ENCODE assay signal across 8 cellular contexts in the genomic region with DNA sequence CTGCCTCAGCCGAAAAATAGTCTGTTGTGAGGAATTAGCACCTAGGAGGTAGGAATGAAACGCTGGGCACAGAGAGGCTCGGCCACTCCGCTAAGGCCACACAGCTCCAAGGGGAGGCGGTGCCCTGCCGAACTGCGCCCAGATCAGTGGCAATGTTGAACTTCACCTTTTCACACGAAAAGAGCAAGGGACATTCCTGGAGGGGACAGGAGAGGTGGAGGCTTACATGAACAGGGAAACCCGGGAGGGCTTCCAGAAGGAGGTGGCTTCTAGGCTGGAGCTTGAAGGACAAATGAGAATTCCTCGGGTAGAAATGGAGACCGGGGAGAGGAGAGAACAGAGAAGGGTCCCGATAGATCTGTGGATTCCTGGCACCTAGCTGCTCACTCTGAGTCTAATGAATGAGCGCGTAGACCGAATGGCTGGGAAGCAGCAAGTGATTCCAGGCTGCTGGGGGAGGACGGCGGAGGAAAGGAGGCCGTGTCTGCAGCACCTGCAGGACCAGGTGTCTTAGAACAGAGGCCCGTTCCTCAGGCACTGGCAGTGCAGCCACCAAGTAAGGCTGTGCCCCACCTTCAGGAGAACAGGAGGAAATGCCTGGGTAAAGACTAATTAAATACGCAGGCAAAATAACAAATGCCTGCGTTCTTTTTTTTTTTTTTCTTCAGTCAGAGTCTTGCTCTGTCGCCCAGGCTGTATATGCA. TPM values are rescaled to one million over a fixed set of nuclear protein-coding genes. Genes with fewer than 3 reads are reported as not detected.
DNase-seq lines count a peak whose midpoint lies in the region; ATAC-seq, FAIRE-seq and TF ChIP-seq lines count a peak whose summit lies in the region.

No MANE protein-coding gene starts in this region.

- no peaks in the 10 kb centered on the region for H3K9me3 Mint-ChIP-seq in chondrocyte (ENCODE audit: low read depth)
- H3K9me3 Mint-ChIP-seq in stimulated activated naive B cell treated with anti-CD40 and anti-IgM and Interleukin-4, amounts not matched to agents 10 μg/mL and 1 μg/mL and 100 μg/mL, for 72 hours: no peaks in the 10 kb centered on the region

- H3K27me3 Mint-ChIP-seq in chondrocyte (ENCODE audit: low read depth): no peaks in the 10 kb centered on the region
- H3K27me3 Mint-ChIP-seq in stimulated activated naive B cell treated with anti-CD40 and anti-IgM and Interleukin-4, amounts not matched to agents 10 μg/mL and 1 μg/mL and 100 μg/mL, for 72 hours: no peaks in the 10 kb centered on the region

- H3K4me3 Mint-ChIP-seq in chondrocyte (ENCODE audit: unreplicated experiment): peak overlapping the region; percentile 91
- peak overlapping the region; percentile 90 to 99 for H3K4me3 Mint-ChIP-seq in stimulated activated naive B cell treated with anti-CD40 and anti-IgM and Interleukin-4, amounts not matched to agents 10 μg/mL and 1 μg/mL and 100 μg/mL, for 72 hours

- no peak for TF ChIP-seq RAD21 in liver (IDR thresholded peaks at IDR 0.05)

- no peak for DNase-seq in D721Med (ENCODE audit: insufficient read length, low spot score)
- DNase-seq in NCI-H1436 (lab: John Stamatoyannopoulos, UW): peak; percentile 81
- DNase-seq in UCSD-AML1 (lab: John Stamatoyannopoulos, UW; ENCODE audit: unreplicated experiment): peak; percentile 34
- no peak for DNase-seq in chondrocyte (ENCODE audit: low spot score)
- DNase-seq in stimulated activated naive B cell treated with anti-CD40 and anti-IgM and Interleukin-4, amounts not matched to agents 10 μg/mL and 1 μg/mL and 100 μg/mL, for 72 hours: peak; percentile 41

- peak overlapping the region; percentile 93 for H3K27ac Mint-ChIP-seq in chondrocyte (ENCODE audit: unreplicated experiment)
- H3K27ac Mint-ChIP-seq in stimulated activated naive B cell treated with anti-CD40 and anti-IgM and Interleukin-4, amounts not matched to agents 10 μg/mL and 1 μg/mL and 100 μg/mL, for 72 hours: peak overlapping the region; percentile 99

- H3K4me1 ChIP-seq in liver (ENCODE audit: control insufficient read depth in 4 of 4, insufficient read depth in 4 of 4, low read length in 3 of 4): peaks cover 5 to 55% (median 25%) of the 10 kb centered on the region in 4 donors

- FAIRE-seq in D721Med (lab: Jason Lieb, UNC): no peak

- H3K9ac ChIP-seq in liver (ENCODE audit: low read depth in 1 of 2, low read length in 2 of 2): peak overlapping the region; percentile 94 to 99

- peaks cover 31% of the 10 kb centered on the region for H3K4me1 Mint-ChIP-seq in chondrocyte (ENCODE audit: low read depth)
- peaks cover 26 to 45% of the 10 kb centered on the region in 2 donors for H3K4me1 Mint-ChIP-seq in stimulated activated naive B cell treated with anti-CD40 and anti-IgM and Interleukin-4, amounts not matched to agents 10 μg/mL and 1 μg/mL and 100 μg/mL, for 72 hours

- WGBS in liver: 13% methylated on average over 22 of the region's 22 CpGs

- peak overlapping the region; percentile 88 to 92 for H3K27ac ChIP-seq in liver (ENCODE audit: low read depth in 1 of 2, low read length in 2 of 2)

- H3K36me3 ChIP-seq in liver (ENCODE audit: control insufficient read depth in 4 of 4, insufficient read depth in 3 of 4, low read depth in 1 of 4, low read length in 3 of 4): no peaks in the 10 kb centered on the region

- TF ChIP-seq CTCF in D721Med (IDR thresholded peaks at IDR 0.05; ENCODE audit: insufficient read depth, missing control alignments) (peak; percentile 41), chondrocyte (IDR thresholded peaks at IDR 0.05) (peak; percentile 65), liver (IDR thresholded peaks at IDR 0.05; ENCODE audit: low read depth, low read length, missing input control) (peak; percentile 36)

- no peaks in the 10 kb centered on the region for H3K9me3 ChIP-seq in liver (ENCODE audit: control insufficient read depth in 4 of 4, low read length in 3 of 4)

- ATAC-seq in GM21528 (IDR thresholded peaks at IDR 0.05; ENCODE audit: low FRiP score, unreplicated experiment) (peak; percentile 9), GM21717 (IDR thresholded peaks at IDR 0.05; ENCODE audit: unreplicated experiment) (no peak)
- ATAC-seq in stimulated activated naive B cell treated with anti-CD40 and anti-IgM and Interleukin-4, amounts not matched to agents 10 μg/mL and 1 μg/mL and 100 μg/mL, for 72 hours (replicated peaks): peak; percentile 54

- H3K27me3 ChIP-seq in liver (ENCODE audit: control insufficient read depth in 4 of 4, insufficient read depth in 4 of 4, low read length in 3 of 4): no peaks in the 10 kb centered on the region

- peaks cover 2% of the 10 kb centered on the region for H3K36me3 Mint-ChIP-seq in chondrocyte (ENCODE audit: low read depth)
- peaks cover 8 to 9% of the 10 kb centered on the region in 2 donors for H3K36me3 Mint-ChIP-seq in stimulated activated naive B cell treated with anti-CD40 and anti-IgM and Interleukin-4, amounts not matched to agents 10 μg/mL and 1 μg/mL and 100 μg/mL, for 72 hours

- H3K4me3 ChIP-seq in liver (ENCODE audit: low read depth in 1 of 3, low read length in 3 of 3): peak overlapping the region; percentile 75 to 92 (median 85)

TF ChIP-seq in liver, 16 proteins besides CTCF, POLR2A, EP300 and RAD21:
- TF ChIP-seq GABPA (IDR thresholded peaks at IDR 0.05 in 1 of 2, conservative IDR thresholded peaks at IDR 0.05 in 1 of 2) (no peak), YY1 (IDR thresholded peaks at IDR 0.05) (peak; percentile 6), JUND (IDR thresholded peaks at IDR 0.05) (no peak), RXRA (IDR thresholded peaks at IDR 0.05) (peak in 1 of 2 donors; percentile 17), HNF4G (IDR thresholded peaks at IDR 0.05) (no peak), NR2F2 (IDR thresholded peaks at IDR 0.05) (no peak)

RNA-seq across cellular contexts. Expression of a gene that starts 0.7 kb away (rescaled TPM):
- total RNA-seq in chondrocyte (115 to 147 TPM (median 116 TPM) in 3 replicates), liver (100 to 1,000 TPM in 1 of 2 donors, 10 to 100 TPM in 1; 34.2 to 117 TPM)
- polyA plus RNA-seq in liver: 10 to 100 TPM; 29.3 to 75.2 TPM

RNA-seq across cellular contexts. Expression of a gene that starts 56.7 kb away (rescaled TPM):
- total RNA-seq in chondrocyte (36.1 to 58.9 TPM (median 39.7 TPM) in 3 replicates), liver (10 to 100 TPM in 1 of 2 donors, 1 to 10 TPM in 1; 8.3 to 11.6 TPM)
- 10 to 100 TPM; 19.3 to 67.4 TPM for polyA plus RNA-seq in liver

RNA-seq across cellular contexts. Expression of a gene that starts 57.0 kb away (rescaled TPM):
- total RNA-seq in chondrocyte: 27.1 to 29.0 TPM (median 27.6 TPM) in 3 replicates
- total RNA-seq in liver: 10 to 100 TPM in 1 of 2 donors, 1 to 10 TPM in 1; 10.0 to 22.9 TPM
- polyA plus RNA-seq in liver: 10 to 100 TPM in 1 of 2 donors, 1 to 10 TPM in 1; 3.2 to 11.4 TPM

Comparison
In these comparisons a context has a peak if more than half of its experiments do, and no peak if none do; other contexts are left out.
1. DNase-seq: peak in NCI-H1436 (single experiment), UCSD-AML1 (single experiment) and stimulated activated naive B cell treated with anti-CD40 and anti-IgM and Interleukin-4, amounts not matched to agents 10 μg/mL and 1 μg/mL and 100 μg/mL, for 72 hours (single experiment); none in D721Med (single experiment) and chondrocyte (single experiment).
2. Peak in every context shown above with its lines, with median percentiles within 50 percentile points of each other: CTCF ChIP-seq.